Comparison of ENCODE assay signal across 1 cellular context in genomic region chr9:136725612-136726011, GRCh38.
TF ChIP-seq lines count a peak whose summit lies in the region.

No MANE protein-coding gene starts in this region.

TF ChIP-seq in IMR-90, 13 proteins besides CTCF, POLR2A, EP300 and RAD21:
- no peak for TF ChIP-seq NFE2L2 (IDR thresholded peaks at IDR 0.05; ENCODE audit: low read depth, low read length)
- no peak for TF ChIP-seq CEBPB (IDR thresholded peaks at IDR 0.05; ENCODE audit: low read depth, low read length)
- TF ChIP-seq MAZ (IDR thresholded peaks at IDR 0.05; ENCODE audit: borderline replicate concordance, low read depth, low read length), result no peak
- TF ChIP-seq MXI1 (IDR thresholded peaks at IDR 0.05; ENCODE audit: borderline replicate concordance, low read depth, low read length), result no peak
- no peak for TF ChIP-seq MAFK (IDR thresholded peaks at IDR 0.05; ENCODE audit: low read depth, low read length)
